ENCODE assay signal across 9 cellular contexts in genomic region chr4:83231620-83232056, GRCh38. TPM values are rescaled to one million over a fixed set of nuclear protein-coding genes. Genes with fewer than 3 reads are reported as not detected.
DNase-seq lines count a peak whose midpoint lies in the region; ATAC-seq, FAIRE-seq and TF ChIP-seq lines count a peak whose summit lies in the region.
"Had no signal": no experiment of that assay in that cellular context is flagged by ENCODE, and none has a peak within 500 bp of the region (broad histone marks: within the 10 kb centered on the region; RNA-seq: fewer than 3 reads in every experiment).

No MANE protein-coding gene starts in this region.

- H3K9me3 ChIP-seq in K562 (replicated peaks; ENCODE audit: control insufficient read depth, insufficient read depth, low read depth, low read length): no peaks in the 10 kb centered on the region
- no peaks in the 10 kb centered on the region for H3K9me3 ChIP-seq in esophagus muscularis mucosa

- no peak for TF ChIP-seq RAD21 in K562 (CRISPR knock-in tag; conservative IDR thresholded peaks at IDR 0.05 in 1 of 2, IDR thresholded peaks at IDR 0.05 in 1 of 2)

- no peak for TF ChIP-seq EP300 in K562 (IDR thresholded peaks at IDR 0.05; ENCODE audit: low read length)
- TF ChIP-seq EP300 in esophagus muscularis mucosa (IDR thresholded peaks at IDR 0.05): no peak

- H4K20me1 ChIP-seq in K562 (replicated peaks; ENCODE audit: control insufficient read depth, insufficient read depth, low read length): no peaks in the 10 kb centered on the region

- H3K4me2 ChIP-seq in K562 (ENCODE audit: insufficient read depth, low read length): no peak overlapping the region

- in situ Hi-C loops in K562 (cut with MboI): no loop called here

- POLR2A ChIA-PET in K562 (lab: Yijun Ruan, JAX): no interaction called here

- BruUV-seq in K562 (replicated peaks; lab: Mats Ljungman, UMichigan): no TSS peak

- TF ChIP-seq POLR2A in K562 (conservative IDR thresholded peaks at IDR 0.05) (no peak), esophagus muscularis mucosa (IDR thresholded peaks at IDR 0.05; ENCODE audit: low read depth) (no peak)

- H3K4me1 ChIP-seq in K562 (replicated peaks in 1 of 2; ENCODE audit: control insufficient read depth in 2 of 2, insufficient read depth in 2 of 2, low read length in 2 of 2): no peaks in the 10 kb centered on the region; a peak in 1 of 5 replicates
- H3K4me1 ChIP-seq in esophagus muscularis mucosa: no peaks in the 10 kb centered on the region

- ATAC-seq in GM21390 (IDR thresholded peaks at IDR 0.05; ENCODE audit: unreplicated experiment) (peak; percentile 77), K562 (no peak)

- no peaks in the 10 kb centered on the region for H3K9me1 ChIP-seq in K562 (ENCODE audit: control insufficient read depth, insufficient read depth, low read length)

- H3K79me2 ChIP-seq in K562 (ENCODE audit: control insufficient read depth, insufficient read depth, low read length): no peaks in the 10 kb centered on the region

- no peak overlapping the region for H3K4me3 ChIP-seq in HL-60 (replicated peaks; ENCODE audit: insufficient read depth, low read length)
- H3K4me3 ChIP-seq in K562: no peak overlapping the region
- no peak overlapping the region for H3K4me3 ChIP-seq in esophagus muscularis mucosa

- H3K9ac ChIP-seq in K562 (ENCODE audit: insufficient read depth in 1 of 2, low read depth in 2 of 2, low read length in 2 of 2): no peak overlapping the region

- TF ChIP-seq CTCF in HL-60 (IDR thresholded peaks at IDR 0.05; ENCODE audit: insufficient read depth, low read length): no peak
- TF ChIP-seq CTCF in K562 (IDR thresholded peaks at IDR 0.05 in 2 of 3, conservative IDR thresholded peaks at IDR 0.05 in 1 of 3; ENCODE audit: insufficient read depth in 2 of 3, low read depth in 1 of 3, low read length in 3 of 3): no peak
- TF ChIP-seq CTCF in esophagus muscularis mucosa (IDR thresholded peaks at IDR 0.05): no peak

- no peak for FAIRE-seq in K562 (lab: Jason Lieb, UNC)
- FAIRE-seq: colon had no signal

- peak; percentile 78 for DNase-seq in EH (ENCODE audit: low read depth)
- DNase-seq in HL-60 (ENCODE audit: low read depth in 1 of 2, low spot score in 1 of 2): peak; percentile 96 to 98
- no peak for DNase-seq in K562 (ENCODE audit: extremely low read depth in 1 of 4, low spot score in 3 of 4)
- no peak for DNase-seq in GDM1 (lab: John Stamatoyannopoulos, UW)
- DNase-seq in DMS 273 treated with DMSO at 0.1 percent for 48 hours (lab: John Stamatoyannopoulos, UW): no peak
- no peak for DNase-seq in esophagus muscularis mucosa (ENCODE audit: extremely low spot score)
- no peak for DNase-seq in HuH-7.5 (ENCODE audit: low spot score)

- no peaks in the 10 kb centered on the region for H3K27me3 ChIP-seq in HL-60 (ENCODE audit: insufficient read depth, poor library complexity, severe bottlenecking)
- no peaks in the 10 kb centered on the region for H3K27me3 ChIP-seq in K562 (ENCODE audit: control insufficient read depth in 2 of 2, insufficient read depth in 2 of 2, low read length in 2 of 2)
- H3K27me3 ChIP-seq in esophagus muscularis mucosa: no peaks in the 10 kb centered on the region

- 0% methylated on average over 1 of the region's 1 CpG for WGBS in K562 (ENCODE audit: insufficient coverage, low coverage, missing lambda C conversion rate)
- 85% methylated on average over 1 of the region's 1 CpG for WGBS in esophagus muscularis mucosa

- CTCF ChIA-PET in K562 (lab: Yijun Ruan, JAX; ENCODE audit: low intra/inter-chr PET ratio): no interaction called here

- H2AFZ ChIP-seq in K562 (ENCODE audit: low read depth, low read length): no peak overlapping the region

- H3K36me3 ChIP-seq in K562 (ENCODE audit: control insufficient read depth, insufficient read depth, low read length) (no peaks in the 10 kb centered on the region), esophagus muscularis mucosa (peaks cover 0 to 3% (median 0%) of the 10 kb centered on the region in 4 donors)

- H3K27ac ChIP-seq in HL-60 (replicated peaks) (peak overlapping the region; percentile 34), K562 (ENCODE audit: extremely low read depth, low read depth, low read length) (no peak overlapping the region), esophagus muscularis mucosa (replicated peaks in 1 of 4) (no peak overlapping the region)

- intact Hi-C loops in K562 (cut with micrococcal nuclease): no loop called here
- intact Hi-C loops in esophagus muscularis mucosa (cut with DNase I): no loop called here

TF ChIP-seq in K562, 482 proteins besides CTCF, POLR2A, EP300 and RAD21 (continues in another document):
- no peak for TF ChIP-seq THAP7 (CRISPR knock-in tag; IDR thresholded peaks at IDR 0.05)
- TF ChIP-seq L3MBTL2 (IDR thresholded peaks at IDR 0.05): no peak
- no peak for TF ChIP-seq SMAD1 (IDR thresholded peaks at IDR 0.05; ENCODE audit: low read depth, low read length, partially characterized antibody)
- TF ChIP-seq NFIC (IDR thresholded peaks at IDR 0.05): no peak
- no peak for TF ChIP-seq HDAC8 (tag; IDR thresholded peaks at IDR 0.05)
- no peak for TF ChIP-seq ZNF668 (CRISPR knock-in tag; IDR thresholded peaks at IDR 0.05)
- no peak for TF ChIP-seq ZNF436 (CRISPR knock-in tag; IDR thresholded peaks at IDR 0.05)
- TF ChIP-seq NR2C2 (CRISPR knock-in tag; IDR thresholded peaks at IDR 0.05): no peak
- TF ChIP-seq NR2C2 (tag; IDR thresholded peaks at IDR 0.05): peak; percentile 27; the same call in 1 of the 2 replicates
- TF ChIP-seq CEBPB (tag; IDR thresholded peaks at IDR 0.05): 0 out of 2 replicates have a peak, but pooled peaks have one; percentile 38
- TF ChIP-seq HNRNPK (IDR thresholded peaks at IDR 0.05; ENCODE audit: low read depth, low read length, poor library complexity, severe bottlenecking): no peak
- TF ChIP-seq RREB1 (CRISPR knock-in tag; IDR thresholded peaks at IDR 0.05): no peak

RNA-seq across cellular contexts. Expression of gene COQ2, which starts 53.0 kb away (rescaled TPM):
- 13.2 and 17.0 TPM in 2 replicates for total RNA-seq in K562 (2011; cell fraction: chromatin; rRNA removed; ENCODE audit: low replicate concordance)
- total RNA-seq in K562 (2011; cell fraction: nucleolus; rRNA removed): 10.5 and 11.4 TPM in 2 replicates
- total RNA-seq in K562 (2011; cell fraction: nucleoplasm; rRNA removed): 15.1 and 18.4 TPM in 2 replicates
- 8.5 and 10.4 TPM in 2 replicates for total RNA-seq in K562 (2014; rRNA removed)
- 11.8 and 13.6 TPM in 2 replicates for total RNA-seq in K562 (2014; rRNA removed; fragmentation: Illumina TruSeq; extraction: Trizol)
- 11.9 TPM in 2 replicates for total RNA-seq in K562 (2015; rRNA removed; fragmentation: Illumina TruSeq; extraction: Trizol)
- 11.1 and 11.6 TPM in 2 replicates for total RNA-seq in K562 (2021)
- 8.9 and 13.5 TPM in 2 replicates for polyA plus RNA-seq in K562 (2011; rRNA removed)
- 8.6 and 10.7 TPM in 2 replicates for polyA plus RNA-seq in K562 (2011; cell fraction: cytosol; rRNA removed)
- polyA plus RNA-seq in K562 (2011; cell fraction: nucleus; rRNA removed): 5.1 and 5.7 TPM in 2 replicates
- 6.8 and 7.5 TPM in 2 replicates for polyA plus RNA-seq in K562 (2012)
- polyA plus RNA-seq in K562 (2014; fragmentation: Illumina TruSeq; extraction: Trizol): 11.4 and 13.4 TPM in 2 replicates
- 1 to 10 TPM; 1.9 to 2.9 TPM for polyA plus RNA-seq in K562 (2014; fragmentation: Nextera tagmentation; extraction: Ambion mirVana)
- 12.9 and 13.2 TPM in 2 replicates for polyA plus RNA-seq in K562 (2014; rRNA removed)
- 11.6 and 13.2 TPM in 2 replicates for polyA minus RNA-seq in K562 (2011; rRNA and poly(A)+ RNA removed)
- polyA minus RNA-seq in K562 (2011; cell fraction: cytosol; rRNA and poly(A)+ RNA removed): 4.0 and 4.3 TPM in 2 replicates
- polyA minus RNA-seq in K562 (2011; cell fraction: nucleus; rRNA and poly(A)+ RNA removed): 7.6 and 7.8 TPM in 2 replicates
- total RNA-seq in esophagus muscularis mucosa: 1 to 10 TPM; 4.6 to 6.5 (median 5.4) TPM

Comparison
In these comparisons a context has a peak if more than half of its experiments do, and no peak if none do; other contexts are left out.
1. DNase-seq: peak in EH (single experiment) and HL-60 (2 of 2); none in K562 (0 of 4), GDM1 (single experiment), DMS 273 treated with DMSO at 0.1 percent for 48 hours (single experiment), esophagus muscularis mucosa (single experiment) and HuH-7.5 (single experiment).